27 cellular contexts compared by ENCODE assay signal in genomic region chr10:128693493-128694132, GRCh38.
"Had no signal": no experiment of that assay in that cellular context is flagged by ENCODE, and none has a peak within 500 bp of the region (broad histone marks: within the 10 kb centered on the region; RNA-seq: fewer than 3 reads in every experiment).

No MANE protein-coding gene starts in this region.

- H3K27ac Mint-ChIP-seq: activated CD4-positive, alpha-beta memory T cell treated with anti-CD3 and anti-CD28 coated beads for 36 hours; activated naive CD4-positive, alpha-beta T cell treated with anti-CD3 and anti-CD28 coated beads for 36 hours; activated naive CD8-positive, alpha-beta T cell treated with anti-CD3 and anti-CD28 coated beads for 36 hours; activated T-helper 17 cell treated with anti-CD3 and anti-CD28 coated beads, Interleukin-2, amount 50 U/mL, for 72 hours had no signal

- H3K4me3 ChIP-seq: ascending aorta, body of pancreas, SJCRH30 had no signal

- H3K36me3 Mint-ChIP-seq: activated CD4-positive, alpha-beta memory T cell treated with anti-CD3 and anti-CD28 coated beads for 36 hours; activated naive CD8-positive, alpha-beta T cell treated with anti-CD3 and anti-CD28 coated beads for 36 hours had no signal

- H3K4me1 Mint-ChIP-seq: activated naive CD8-positive, alpha-beta T cell treated with anti-CD3 and anti-CD28 coated beads for 36 hours; activated T-helper 17 cell treated with anti-CD3 and anti-CD28 coated beads, Interleukin-2, amount 50 U/mL, for 72 hours; central memory CD8-positive, alpha-beta T cell had no signal

- H3K36me3 ChIP-seq: ascending aorta, SJCRH30, WERI-Rb-1 had no signal

- DNase-seq: activated CD4-positive, alpha-beta memory T cell treated with anti-CD3 and anti-CD28 coated beads for 36 hours; activated CD4-positive, alpha-beta T cell treated with anti-CD3 and anti-CD28 coated beads for 48 hours; activated CD8-positive, alpha-beta memory T cell treated with anti-CD3 and anti-CD28 coated beads for 24 hours; activated gamma-delta T cell; activated naive CD4-positive, alpha-beta T cell treated with anti-CD3 and anti-CD28 coated beads for 36 hours; activated naive CD8-positive, alpha-beta T cell treated with anti-CD3 and anti-CD28 coated beads for 36 hours; activated T-cell treated with anti-CD3 and anti-CD28 coated beads, Interleukin-2, amount 50 U/mL, for 48 hours; body of pancreas; Karpas-422; MM.1S; NCI-H1105; NCI-H1436; NCI-H1694 treated with DMSO at 0.1 percent for 48 hours; NCI-H2029 treated with DMSO at 0.1 percent for 48 hours; NCI-H345; NCI-H510A; NCI-H526 treated with DMSO at 0.1 percent for 48 hours; NK-92 treated with Interleukin-12 subunit alpha and Interleukin-12 subunit beta, amount 100 ng/mL, for 24 hours; OCI-M1; RPMI8226; SJCRH30; SK-N-SH; T-helper 1 cell; WERI-Rb-1 had no signal

- H3K4me2 ChIP-seq: SK-N-SH had no signal

- H3K9ac ChIP-seq: SK-N-SH had no signal

- H3K4me3 Mint-ChIP-seq: activated CD4-positive, alpha-beta memory T cell treated with anti-CD3 and anti-CD28 coated beads for 36 hours; activated naive CD4-positive, alpha-beta T cell treated with anti-CD3 and anti-CD28 coated beads for 36 hours; activated naive CD8-positive, alpha-beta T cell treated with anti-CD3 and anti-CD28 coated beads for 36 hours; activated T-helper 17 cell treated with anti-CD3 and anti-CD28 coated beads, Interleukin-2, amount 50 U/mL, for 72 hours; central memory CD8-positive, alpha-beta T cell had no signal

- H3K9me3 Mint-ChIP-seq: activated CD4-positive, alpha-beta memory T cell treated with anti-CD3 and anti-CD28 coated beads for 36 hours; activated naive CD4-positive, alpha-beta T cell treated with anti-CD3 and anti-CD28 coated beads for 36 hours; activated naive CD8-positive, alpha-beta T cell treated with anti-CD3 and anti-CD28 coated beads for 36 hours; activated T-helper 17 cell treated with anti-CD3 and anti-CD28 coated beads, Interleukin-2, amount 50 U/mL, for 72 hours; central memory CD8-positive, alpha-beta T cell had no signal

- H3K27ac ChIP-seq: ascending aorta, body of pancreas, SJCRH30, WERI-Rb-1 had no signal

- H3K4me1 ChIP-seq: ascending aorta, body of pancreas, SJCRH30 had no signal

- H3K27me3 ChIP-seq: ascending aorta, body of pancreas, SJCRH30 had no signal

- H3K9me3 ChIP-seq: ascending aorta, body of pancreas, SJCRH30, SK-N-SH had no signal

- H3K27me3 Mint-ChIP-seq: activated CD4-positive, alpha-beta memory T cell treated with anti-CD3 and anti-CD28 coated beads for 36 hours; activated naive CD8-positive, alpha-beta T cell treated with anti-CD3 and anti-CD28 coated beads for 36 hours; activated T-helper 17 cell treated with anti-CD3 and anti-CD28 coated beads, Interleukin-2, amount 50 U/mL, for 72 hours; central memory CD8-positive, alpha-beta T cell had no signal
